8 cellular contexts compared by ENCODE assay signal in genomic region chr19:1862068-1862423, GRCh38. TPM values are rescaled to one million over a fixed set of nuclear protein-coding genes. Genes with fewer than 3 reads are reported as not detected.
DNase-seq lines count a peak whose midpoint lies in the region; ATAC-seq and TF ChIP-seq lines count a peak whose summit lies in the region.

No MANE protein-coding gene starts in this region.

- H3K4me1 ChIP-seq in heart left ventricle (peaks cover 2 to 69% (median 46%) of the 10 kb centered on the region in 12 donors), mesendoderm (ENCODE audit: control insufficient read depth, low read depth, low read length) (peaks cover 13% of the 10 kb centered on the region), uterus (peaks cover 0 to 30% of the 10 kb centered on the region in 2 donors)

- no peak overlapping the region for H2BK15ac ChIP-seq in mesendoderm (replicated peaks; ENCODE audit: low read depth)

- H3K27ac ChIP-seq in heart left ventricle (peak overlapping the region in 10 of 12 donors; percentile 38 to 89 (median 68)), mesendoderm (ENCODE audit: low read depth, low read length) (no peak overlapping the region), uterus (peak overlapping the region; percentile 27 to 83)

- H3K4me2 ChIP-seq in mesendoderm (ENCODE audit: low read length) = peak overlapping the region; percentile 84

- TF ChIP-seq CTCF in heart left ventricle (IDR thresholded peaks at IDR 0.05) (no peak), astrocyte of the spinal cord (IDR thresholded peaks at IDR 0.05; ENCODE audit: low read depth, low read length) (no peak), uterus (IDR thresholded peaks at IDR 0.05) (no peak)

- WGBS in heart left ventricle, 4 donors = 20 to 36% (median 26%) methylated on average over 11 to 21 of the region's 21 CpGs
- WGBS in mesendoderm (ENCODE audit: extremely low coverage, insufficient coverage, low lambda C conversion rate) = no CpG with 5 or more reads among the region's 21 CpGs

- H2BK120ac ChIP-seq in mesendoderm (ENCODE audit: low read depth, low read length) = no peak overlapping the region

- no peak overlapping the region for H3K4ac ChIP-seq in mesendoderm (ENCODE audit: low read depth, low read length)

- no peak overlapping the region for H2BK5ac ChIP-seq in mesendoderm (ENCODE audit: low read length)

- H3K23ac ChIP-seq in mesendoderm (ENCODE audit: low read length) = no peak overlapping the region

- no peak overlapping the region for H2AK5ac ChIP-seq in mesendoderm (ENCODE audit: low read length)

- H3K18ac ChIP-seq in mesendoderm (ENCODE audit: low read length) = peak overlapping the region; percentile 71

- H3K9ac ChIP-seq in mesendoderm (ENCODE audit: low read length) = peak overlapping the region; percentile 82

- H3K9me3 ChIP-seq in heart left ventricle (no peaks in the 10 kb centered on the region), uterus (no peaks in the 10 kb centered on the region)

- H3K79me2 ChIP-seq in mesendoderm (ENCODE audit: control insufficient read depth, insufficient read depth, low read length) = peaks cover 49% of the 10 kb centered on the region

- TF ChIP-seq POLR2A in heart left ventricle (IDR thresholded peaks at IDR 0.05) (no peak), uterus (IDR thresholded peaks at IDR 0.05) (no peak)

- ATAC-seq in heart left ventricle (no peak), left ventricle myocardium superior (no peak)

- H3K27me3 ChIP-seq in heart left ventricle = no peaks in the 10 kb centered on the region
- H3K27me3 ChIP-seq in mesendoderm (ENCODE audit: insufficient read depth, low read length, poor library complexity) = no peaks in the 10 kb centered on the region
- H3K27me3 ChIP-seq in uterus = no peaks in the 10 kb centered on the region

- no peak overlapping the region for H4K8ac ChIP-seq in mesendoderm (ENCODE audit: low read depth, low read length)

- intact Hi-C loops in heart left ventricle (cut with DNase I) = loop anchor here in 1 of 10 donors (10.0 kb wide), 1 partner anchor 203 kb away; no protein-coding TSS in a partner anchor
- intact Hi-C loops in left ventricle myocardium superior (cut with micrococcal nuclease) = no loop called here
- intact Hi-C loops in uterus (cut with DNase I; ENCODE audit: low total_unique reads) = no loop called here

- DNase-seq in heart left ventricle (no peak), left ventricle myocardium superior (no peak), astrocyte of the spinal cord (ENCODE audit: low read depth, low spot score) (no peak), mesendoderm (no peak), uterus (no peak), D341Med (ENCODE audit: low spot score) (no peak), kidney tubule cell (ENCODE audit: low spot score) (no peak), NCI-H1436 (lab: John Stamatoyannopoulos, UW) (no peak)

- no peak overlapping the region for H4K5ac ChIP-seq in mesendoderm (ENCODE audit: low read length)

- in situ Hi-C loops in astrocyte of the spinal cord (cut with HindIII; ENCODE audit: low sequenced_read_pairs) = no loop called here

- peaks cover 13% of the 10 kb centered on the region for H3K79me1 ChIP-seq in mesendoderm (ENCODE audit: low read length)

- H3K56ac ChIP-seq in mesendoderm (ENCODE audit: low read length) = peak overlapping the region; percentile 90

- peak overlapping the region; percentile 50 to 99 (median 70) for H3K4me3 ChIP-seq in heart left ventricle
- peak overlapping the region; percentile 86 for H3K4me3 ChIP-seq in astrocyte of the spinal cord (ENCODE audit: low read depth, low read length)
- peak overlapping the region; percentile 84 for H3K4me3 ChIP-seq in mesendoderm (ENCODE audit: low read length)
- H3K4me3 ChIP-seq in uterus = peak overlapping the region; percentile 50 to 68

- H3K36me3 ChIP-seq in heart left ventricle (no peaks in the 10 kb centered on the region), mesendoderm (ENCODE audit: control insufficient read depth, insufficient read depth, low read length) (no peaks in the 10 kb centered on the region), uterus (no peaks in the 10 kb centered on the region)

RNA-seq across cellular contexts. Expression of gene KLF16, which starts 1.3 kb away (rescaled TPM):
- 10 to 100 TPM in 4 of 9 donors, 1 to 10 TPM in 5; 2.9 to 19.7 (median 9.2) TPM for total RNA-seq in heart left ventricle
- 10 to 100 TPM in 1 of 2 donors, 1 to 10 TPM in 1; 3.5 to 10.2 TPM for polyA plus RNA-seq in heart left ventricle
- total RNA-seq in left ventricle myocardium superior = 9.8 TPM
- 32.7 TPM for polyA plus RNA-seq in mesendoderm (2013, experiment 1 of 2)
- polyA plus RNA-seq in mesendoderm (2013, experiment 2 of 2) = 33.5 TPM
- 10 to 100 TPM in 1 of 4 donors, 1 to 10 TPM in 1, under 1 TPM in 1, not detected in 1; 0.26 to 17.7 (median 3.9) TPM for total RNA-seq in uterus

RNA-seq across cellular contexts. Expression of gene REXO1, which starts 13.8 kb away (rescaled TPM):
- total RNA-seq in heart left ventricle (10 to 100 TPM; 13.2 to 22.4 (median 16.5) TPM), left ventricle myocardium superior (16.0 TPM), uterus (10 to 100 TPM in 2 of 4 donors, 1 to 10 TPM in 2; 1.5 to 67.4 (median 25.1) TPM)
- 10 to 100 TPM; 16.3 to 16.4 TPM for polyA plus RNA-seq in heart left ventricle
- polyA plus RNA-seq in mesendoderm (2013, experiment 1 of 2) = 28.3 TPM
- polyA plus RNA-seq in mesendoderm (2013, experiment 2 of 2) = 27.2 TPM

RNA-seq across cellular contexts. Expression of gene ABHD17A, which starts 23.2 kb away (rescaled TPM):
- total RNA-seq in heart left ventricle (100 to 1,000 TPM in 2 of 9 donors, 10 to 100 TPM in 7; 48.5 to 121 (median 52.0) TPM), left ventricle myocardium superior (64.4 TPM), uterus (100 to 1,000 TPM in 1 of 4 donors, 10 to 100 TPM in 3; 33.8 to 142 (median 63.7) TPM)
- polyA plus RNA-seq in heart left ventricle = 100 to 1,000 TPM in 1 of 2 donors, 10 to 100 TPM in 1; 64.1 to 116 TPM
- 33.9 TPM for polyA plus RNA-seq in mesendoderm (2013, experiment 1 of 2)
- polyA plus RNA-seq in mesendoderm (2013, experiment 2 of 2) = 34.1 TPM

RNA-seq across cellular contexts. Expression of gene ADAT3, which starts 43.2 kb away (rescaled TPM):
- total RNA-seq in heart left ventricle (1 to 10 TPM; 1.2 to 5.1 (median 1.9) TPM), left ventricle myocardium superior (2.0 TPM), uterus (1 to 10 TPM; 1.0 to 5.5 (median 2.8) TPM)
- 1 to 10 TPM; 1.6 to 3.1 TPM for polyA plus RNA-seq in heart left ventricle
- polyA plus RNA-seq in mesendoderm (2013, experiment 1 of 2) = 6.6 TPM
- polyA plus RNA-seq in mesendoderm (2013, experiment 2 of 2) = 6.4 TPM

RNA-seq across cellular contexts. Expression of gene SCAMP4, which starts 43.2 kb away (rescaled TPM):
- total RNA-seq in heart left ventricle (10 to 100 TPM; 13.5 to 38.8 (median 19.1) TPM), left ventricle myocardium superior (16.4 TPM), uterus (10 to 100 TPM in 3 of 4 donors, 1 to 10 TPM in 1; 9.5 to 68.9 (median 28.0) TPM)
- polyA plus RNA-seq in heart left ventricle = 10 to 100 TPM; 15.4 to 28.3 TPM
- 31.5 TPM for polyA plus RNA-seq in mesendoderm (2013, experiment 1 of 2)
- polyA plus RNA-seq in mesendoderm (2013, experiment 2 of 2) = 30.6 TPM
